20 cellular contexts compared by ENCODE assay signal in the genomic region with DNA sequence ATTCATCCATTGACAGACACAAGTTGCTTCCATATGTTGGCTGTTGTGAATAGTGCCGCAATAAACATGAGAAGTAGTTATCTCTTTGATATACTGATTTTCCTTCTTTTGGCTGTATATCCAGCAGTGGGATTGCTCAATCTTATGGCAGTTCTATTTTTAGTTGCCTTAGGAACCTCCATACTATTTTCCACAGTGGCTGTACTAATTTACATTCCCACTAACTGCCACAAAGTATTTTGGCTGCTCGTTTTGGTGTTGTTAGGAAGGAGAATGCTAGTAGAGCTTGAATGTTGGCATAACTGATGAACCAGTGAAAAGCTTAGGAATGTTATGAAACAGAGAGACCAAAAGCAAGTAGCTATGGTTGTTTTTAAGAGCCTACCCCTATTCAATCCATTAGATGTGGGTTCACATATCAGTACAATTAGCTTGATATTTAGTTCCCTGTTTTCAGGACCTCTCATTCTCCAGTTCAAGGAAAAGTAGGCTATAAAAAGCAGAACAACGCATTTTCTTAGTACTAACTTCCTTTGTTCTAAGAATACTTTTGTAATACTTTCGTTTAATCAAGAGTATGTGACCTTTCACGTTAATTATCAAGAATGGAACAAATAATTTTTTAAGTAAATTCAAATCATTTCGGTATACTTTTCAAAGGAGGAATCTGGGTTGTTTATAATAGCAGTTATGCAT.
DNase-seq lines count a peak whose midpoint lies in the region; ATAC-seq and TF ChIP-seq lines count a peak whose summit lies in the region.
"Had no signal": no experiment of that assay in that cellular context is flagged by ENCODE, and none has a peak within 500 bp of the region (broad histone marks: within the 10 kb centered on the region; RNA-seq: fewer than 3 reads in every experiment).

No MANE protein-coding gene starts in this region.

- H3K27me3 Mint-ChIP-seq in CD14-positive monocyte (ENCODE audit: low read depth in 3 of 3): no peaks in the 10 kb centered on the region
- H3K27me3 Mint-ChIP-seq: activated naive CD4-positive, alpha-beta T cell treated with anti-CD3 and anti-CD28 coated beads, Interleukin-2, amount 50 U/mL, for 24 hours had no signal

- dilution Hi-C loops in mammary epithelial cell (cut with HindIII; ENCODE audit: low sequenced_read_pairs): no loop called here

- in situ Hi-C loops in mammary epithelial cell (cut with MboI; ENCODE audit: low sequenced_read_pairs in 2 of 2): no loop called here

- ATAC-seq in GM18867 (IDR thresholded peaks at IDR 0.05; ENCODE audit: unreplicated experiment) (no peak), GM19467 (IDR thresholded peaks at IDR 0.05; ENCODE audit: unreplicated experiment) (no peak)
- ATAC-seq: heart right ventricle; Panc1; stimulated activated naive CD8-positive, alpha-beta T cell treated with anti-CD3 and anti-CD28 coated beads, Interleukin-15, Interleukin-2, amounts not matched to agents 100 U/mL and 50 U/mL, for 24 hours; T-helper 17 cell had no signal

- peaks cover 0 to 4% (median 0%) of the 10 kb centered on the region in 7 donors for H3K9me3 Mint-ChIP-seq in CD14-positive monocyte
- H3K9me3 Mint-ChIP-seq: activated naive CD4-positive, alpha-beta T cell treated with anti-CD3 and anti-CD28 coated beads, Interleukin-2, amount 50 U/mL, for 24 hours had no signal

- peak overlapping the region; percentile 26 to 82 (median 59) for H3K27ac Mint-ChIP-seq in CD14-positive monocyte
- H3K27ac Mint-ChIP-seq: activated naive CD4-positive, alpha-beta T cell treated with anti-CD3 and anti-CD28 coated beads, Interleukin-2, amount 50 U/mL, for 24 hours; T-helper 17 cell had no signal

- no peaks in the 10 kb centered on the region for H3K4me1 ChIP-seq in mammary epithelial cell (ENCODE audit: insufficient read depth, low read length)
- H3K4me1 ChIP-seq: BLaER1 had no signal

- H3K9me3 ChIP-seq in mammary epithelial cell (replicated peaks; ENCODE audit: insufficient read depth, low read length): no peaks in the 10 kb centered on the region
- H3K9me3 ChIP-seq: BLaER1, heart right ventricle had no signal

- DNase-seq in CD14-positive monocyte (ENCODE audit: low spot score) (no peak), LHCN-M2 (ENCODE audit: low read depth) (peak; percentile 20), amniotic epithelial cell (ENCODE audit: low read depth) (peak; percentile 42), globus pallidus (ENCODE audit: low spot score) (peak; percentile 23), mammary epithelial cell (no peak), cerebellar nuclear complex (lab: John Stamatoyannopoulos, UW) (no peak)
- DNase-seq: activated CD4-positive, alpha-beta T cell treated with anti-CD3 and anti-CD28 coated beads for 4 hours; DMS79 treated with DMSO at 0.1 percent for 48 hours; heart right ventricle; islet precursor cell; NCI-H146; NCI-H524 treated with DMSO at 0.1 percent for 48 hours; small intestine; stimulated activated naive CD8-positive, alpha-beta T cell treated with anti-CD3 and anti-CD28 coated beads, Interleukin-15, Interleukin-2, amounts not matched to agents 100 U/mL and 50 U/mL, for 24 hours; T-helper 17 cell had no signal

- WGBS in mammary epithelial cell (ENCODE audit: low coverage, missing lambda C conversion rate): 82% methylated on average over 6 of the region's 6 CpGs

- no peaks in the 10 kb centered on the region for H3K79me2 ChIP-seq in mammary epithelial cell (ENCODE audit: insufficient read depth, low read length)

- H3K27me3 ChIP-seq in mammary epithelial cell (ENCODE audit: insufficient read depth, low read length): no peaks in the 10 kb centered on the region
- H3K27me3 ChIP-seq: BLaER1, heart right ventricle had no signal

- no peak overlapping the region for H3K27ac ChIP-seq in mammary epithelial cell (ENCODE audit: insufficient read depth, low read depth, low read length)
- H3K27ac ChIP-seq: BLaER1 had no signal

- H3K36me3 ChIP-seq in mammary epithelial cell (ENCODE audit: insufficient read depth, low read length): no peaks in the 10 kb centered on the region
- H3K36me3 ChIP-seq: BLaER1, heart right ventricle had no signal

- no peaks in the 10 kb centered on the region for H4K20me1 ChIP-seq in mammary epithelial cell (ENCODE audit: insufficient read depth, low read length)
- H4K20me1 ChIP-seq: BLaER1 had no signal

- H3K4me3 Mint-ChIP-seq in CD14-positive monocyte: peak overlapping the region; percentile 43 to 59
- H3K4me3 Mint-ChIP-seq: activated naive CD4-positive, alpha-beta T cell treated with anti-CD3 and anti-CD28 coated beads, Interleukin-2, amount 50 U/mL, for 24 hours; T-helper 17 cell had no signal

- intact Hi-C loops in CD14-positive monocyte (cut with micrococcal nuclease) (no loop called here), mammary epithelial cell (cut with micrococcal nuclease) (no loop called here)

- H3K4me1 Mint-ChIP-seq in CD14-positive monocyte: peaks cover 18% of the 10 kb centered on the region
- H3K4me1 Mint-ChIP-seq: activated naive CD4-positive, alpha-beta T cell treated with anti-CD3 and anti-CD28 coated beads, Interleukin-2, amount 50 U/mL, for 24 hours had no signal

- H3K4me2 ChIP-seq in mammary epithelial cell (ENCODE audit: insufficient read depth, low read depth, low read length): no peak overlapping the region
- H3K4me2 ChIP-seq: BLaER1 had no signal

- H3K9ac ChIP-seq in mammary epithelial cell (ENCODE audit: insufficient read depth, low read length): no peak overlapping the region
- H3K9ac ChIP-seq: BLaER1 had no signal

- H2AFZ ChIP-seq in mammary epithelial cell (ENCODE audit: low read depth, low read length): no peak overlapping the region

- no peak overlapping the region for H3K4me3 ChIP-seq in mammary epithelial cell (replicated peaks in 1 of 3; ENCODE audit: insufficient read depth in 1 of 3, low read depth in 2 of 3, low read length in 3 of 3)
- H3K4me3 ChIP-seq: BLaER1, heart right ventricle had no signal

- no peak for TF ChIP-seq CTCF in CD14-positive monocyte (IDR thresholded peaks at IDR 0.05)
- no peak for TF ChIP-seq CTCF in mammary epithelial cell (conservative IDR thresholded peaks at IDR 0.05 in 1 of 2, IDR thresholded peaks at IDR 0.05 in 1 of 2; ENCODE audit: extremely low read depth in 1 of 2, insufficient read depth in 1 of 2, low read depth in 1 of 2, low read length in 2 of 2)

- CTCF ChIA-PET in mammary epithelial cell (lab: Charles Lee; ENCODE audit: low non-redundant PET): no interaction called here

- no TSS peak for BruUV-seq in mammary epithelial cell (replicated peaks; lab: Mats Ljungman, UMichigan)

- H3K36me3 Mint-ChIP-seq in CD14-positive monocyte: no peaks in the 10 kb centered on the region
- H3K36me3 Mint-ChIP-seq: activated naive CD4-positive, alpha-beta T cell treated with anti-CD3 and anti-CD28 coated beads, Interleukin-2, amount 50 U/mL, for 24 hours had no signal

Comparison
In these comparisons a context has a peak if more than half of its experiments do, and no peak if none do; other contexts are left out.
1. DNase-seq: peak in LHCN-M2 (single experiment), amniotic epithelial cell (single experiment) and globus pallidus (single experiment); none in CD14-positive monocyte (single experiment), mammary epithelial cell (single experiment) and cerebellar nuclear complex (0 of 2).